In genomic region chr18:12839057-12839525, GRCh38 we compare ENCODE assay signal across 8 cellular contexts. TPM values are rescaled to one million over a fixed set of nuclear protein-coding genes. Genes with fewer than 3 reads are reported as not detected.
A peak's percentile ranks its signal among the peaks of the same experiment; 100 is the strongest.
DNase-seq lines count a peak whose midpoint lies in the region; ATAC-seq, FAIRE-seq and TF ChIP-seq lines count a peak whose summit lies in the region.

No MANE protein-coding gene starts in this region.

- DNase-seq in GM10266 (ENCODE audit: extremely low spot score) (peak; percentile 32), HT-29 (ENCODE audit: low spot score) (peak; percentile 63), adrenal gland (no peak), pancreas (no peak), NCI-H526 (lab: John Stamatoyannopoulos, UW) (no peak), NCI-H1930 (lab: John Stamatoyannopoulos, UW) (no peak), ureter (ENCODE audit: low spot score) (no peak)

- H3K27ac ChIP-seq in adrenal gland: peak overlapping the region in 4 of 5 donors; percentile 10 to 81 (median 30)
- peak overlapping the region; percentile 55 to 91 (median 87) for H3K27ac ChIP-seq in pancreas

- WGBS in adrenal gland, 4 donors: 41 to 52% (median 49%) methylated on average over 2 of the region's 2 CpGs
- WGBS in pancreas, 2 donors: 28 to 52% methylated on average over 2 of the region's 2 CpGs

- H3K4me3 ChIP-seq in adrenal gland (no peak overlapping the region), pancreas (no peak overlapping the region)

- H3K27me3 ChIP-seq in adrenal gland (no peaks in the 10 kb centered on the region), pancreas (no peaks in the 10 kb centered on the region)

- no peaks in the 10 kb centered on the region for H3K36me3 ChIP-seq in adrenal gland (replicated peaks in 1 of 2)
- peaks cover 0 to 8% (median 0%) of the 10 kb centered on the region in 3 donors for H3K36me3 ChIP-seq in pancreas

- H3K9me3 ChIP-seq in adrenal gland (replicated peaks in 1 of 3) (no peaks in the 10 kb centered on the region), pancreas (no peaks in the 10 kb centered on the region)

- H3K4me1 ChIP-seq in adrenal gland (replicated peaks in 1 of 2) (peaks cover 13 to 31% of the 10 kb centered on the region in 2 donors), pancreas (peaks cover 8 to 30% (median 22%) of the 10 kb centered on the region in 3 donors)

- FAIRE-seq in pancreas (lab: Jason Lieb, UNC): no peak

- no peak for TF ChIP-seq POLR2A in adrenal gland (IDR thresholded peaks at IDR 0.05)

- TF ChIP-seq CTCF in GM10266 (IDR thresholded peaks at IDR 0.05; ENCODE audit: control insufficient read depth, insufficient read depth, low read depth, missing control alignments) (no peak), adrenal gland (IDR thresholded peaks at IDR 0.05) (no peak), pancreas (IDR thresholded peaks at IDR 0.05) (no peak)

- ATAC-seq in GM21515 (IDR thresholded peaks at IDR 0.05; ENCODE audit: unreplicated experiment) (peak; percentile 52), pancreas (peak in 3 of 4 donors; percentile 9 to 64 (median 35))

- intact Hi-C loops in adrenal gland (cut with DNase I) (no loop called here), pancreas (cut with DNase I) (loop anchor here in 1 of 3 donors (10.0 kb wide), 1 partner anchor 64 kb away; no protein-coding TSS in a partner anchor)

RNA-seq across cellular contexts. Expression of gene PTPN2, which starts 44.9 kb away (rescaled TPM):
- total RNA-seq in HT-29 (2014; rRNA removed; shearing (Covaris generic)): 22.1 and 27.7 TPM in 2 replicates
- total RNA-seq in adrenal gland (10 to 100 TPM; 13.1 to 38.6 (median 30.4) TPM), pancreas (10 to 100 TPM; 24.8 to 30.5 (median 26.3) TPM), ureter (47.8 TPM)
- polyA plus RNA-seq in adrenal gland (10 to 100 TPM; 20.9 to 60.4 (median 36.4) TPM), pancreas (10 to 100 TPM; 22.8 to 37.1 TPM)

Comparison
In these comparisons a context has a peak if more than half of its experiments do, and no peak if none do; other contexts are left out.
1. DNase-seq: peak in GM10266 (single experiment) and HT-29 (single experiment); none in adrenal gland (0 of 7), pancreas (0 of 6), NCI-H526 (0 of 2), NCI-H1930 (0 of 2) and ureter (single experiment).